In genomic region chr2:66853-67252, GRCh38 we compare ENCODE assay signal across 27 cellular contexts. TPM values are rescaled to one million over a fixed set of nuclear protein-coding genes. Genes with fewer than 3 reads are reported as not detected.
"Had no signal": no experiment of that assay in that cellular context is flagged by ENCODE, and none has a peak within 500 bp of the region (broad histone marks: within the 10 kb centered on the region; RNA-seq: fewer than 3 reads in every experiment).

No MANE protein-coding gene starts in this region.

- H3K27me3 ChIP-seq: colonic mucosa, esophagus squamous epithelium had no signal

- H3K9me3 Mint-ChIP-seq: dendritic cell treated with granulocyte-macrophage colony-stimulating factor and Interleukin-4, amounts not matched to agents 40 ng/mL and 50 ng/mL, for 4 days; effector memory CD8-positive, alpha-beta T cell; endodermal cell; naive thymus-derived CD4-positive, alpha-beta T cell had no signal

- H3K27me3 Mint-ChIP-seq: dendritic cell treated with granulocyte-macrophage colony-stimulating factor and Interleukin-4, amounts not matched to agents 40 ng/mL and 50 ng/mL, for 4 days had no signal

- H3K27ac Mint-ChIP-seq: dendritic cell treated with granulocyte-macrophage colony-stimulating factor and Interleukin-4, amounts not matched to agents 40 ng/mL and 50 ng/mL, for 4 days; effector memory CD8-positive, alpha-beta T cell; endodermal cell; naive thymus-derived CD4-positive, alpha-beta T cell had no signal

- H3K4me1 Mint-ChIP-seq: endodermal cell; naive thymus-derived CD4-positive, alpha-beta T cell had no signal

- H3K9me3 ChIP-seq: colonic mucosa, esophagus squamous epithelium, gastrocnemius medialis, heart right ventricle, left ventricle myocardium inferior, lower lobe of right lung had no signal

- H3K4me3 Mint-ChIP-seq: dendritic cell treated with granulocyte-macrophage colony-stimulating factor and Interleukin-4, amounts not matched to agents 40 ng/mL and 50 ng/mL, for 4 days; effector memory CD8-positive, alpha-beta T cell; endodermal cell; naive thymus-derived CD4-positive, alpha-beta T cell had no signal

- H3K4me3 ChIP-seq: colonic mucosa, esophagus squamous epithelium, gastrocnemius medialis, heart right ventricle, left ventricle myocardium inferior, lower lobe of right lung had no signal

- H3K27ac ChIP-seq: colonic mucosa, esophagus squamous epithelium, gastrocnemius medialis, heart right ventricle, left ventricle myocardium inferior, lower lobe of right lung had no signal

- H3K36me3 Mint-ChIP-seq: naive thymus-derived CD4-positive, alpha-beta T cell had no signal

- FAIRE-seq: endometrium, islet of Langerhans, kidney had no signal

- DNase-seq: colonic mucosa; cortex of kidney; effector CD8-positive, alpha-beta T cell; effector memory CD8-positive, alpha-beta T cell; endodermal cell; erythroblast; esophagus squamous epithelium; foreskin fibroblast; foreskin melanocyte; gastrocnemius medialis; glutamatergic neuron; heart right ventricle; hippocampal formation; kidney; kidney glomerular epithelial cell; left colon; left ventricle myocardium inferior; lower lobe of right lung; mesenchymal stem cell; midbrain; naive thymus-derived CD4-positive, alpha-beta T cell had no signal

- H3K36me3 ChIP-seq: colonic mucosa, esophagus squamous epithelium, gastrocnemius medialis, heart right ventricle, left ventricle myocardium inferior, lower lobe of right lung had no signal

- ATAC-seq: effector memory CD8-positive, alpha-beta T cell; esophagus mucosa; gastrocnemius medialis; heart right ventricle; left colon; left lobe of liver; lower lobe of right lung; naive thymus-derived CD4-positive, alpha-beta T cell had no signal

- H3K4me1 ChIP-seq: gastrocnemius medialis, heart right ventricle, left ventricle myocardium inferior, lower lobe of right lung had no signal

RNA-seq across cellular contexts. Expression of gene FAM110C, which starts 20.5 kb away (rescaled TPM):
- total RNA-seq: glomerular endothelial cell had no signal
